Comparison of ENCODE assay signal across 8 cellular contexts in genomic region chr2:61538179-61538919, GRCh38. TPM values are rescaled to one million over a fixed set of nuclear protein-coding genes. Genes with fewer than 3 reads are reported as not detected.
DNase-seq lines count a peak whose midpoint lies in the region; ATAC-seq and TF ChIP-seq lines count a peak whose summit lies in the region.

Gene XPO1 (minus strand): TSS chr2:61538356. CDS start chr2:61533897, 4,459 bp downstream.

- peak within 1 kb of the TSS; percentile 100 for H3K27ac Mint-ChIP-seq in activated CD4-positive, alpha-beta T cell treated with anti-CD3 and anti-CD28 coated beads for 36 hours

- intact Hi-C loops in activated CD4-positive, alpha-beta T cell treated with anti-CD3 and anti-CD28 coated beads for 36 hours (cut with DNase I, micrococcal nuclease), result loop anchor here (1.0 to 10.0 kb wide), 18 partner anchors 67 to 1166 kb away; partner anchors contain the start of genes CCT4 (in 2 of the 2), FAM161A (in 2 of the 2), B3GNT2 (in 1 of the 2) and BCL11A (in 1 of the 2)

- H3K4me3 Mint-ChIP-seq in activated CD4-positive, alpha-beta T cell treated with anti-CD3 and anti-CD28 coated beads for 36 hours, result peak within 1 kb of the TSS; percentile 95

- no peak for TF ChIP-seq CTCF in choroid plexus epithelial cell (conservative IDR thresholded peaks at IDR 0.05; ENCODE audit: low read depth, low read length)

- DNase-seq in Ammon's horn (ENCODE audit: low spot score) (peak; percentile 100), GM19238 (ENCODE audit: insufficient read length, low spot score) (peak; percentile 92), NCI-H524 (lab: John Stamatoyannopoulos, UW) (peak; percentile 100), choroid plexus epithelial cell (ENCODE audit: low read depth) (peak; percentile 100), kidney glomerular epithelial cell (lab: John Stamatoyannopoulos, UW) (peak; percentile 96)
- peak; percentile 100 for DNase-seq in activated CD4-positive, alpha-beta T cell treated with anti-CD3 and anti-CD28 coated beads for 36 hours
- peak; percentile 94 to 98 for DNase-seq in stimulated activated CD4-positive, alpha-beta T cell treated with anti-CD3 and anti-CD28 coated beads, Interleukin-1b, Interleukin-23, amount 100 ng/mL, for 1 hour (ENCODE audit: low read depth in 2 of 2)

- no peaks in the 10 kb centered on the region for H3K27me3 Mint-ChIP-seq in activated CD4-positive, alpha-beta T cell treated with anti-CD3 and anti-CD28 coated beads for 36 hours

- CTCF ChIA-PET in activated CD4-positive, alpha-beta T cell treated with anti-CD3 and anti-CD28 coated beads for 36 hours (lab: Charles Lee), result interaction anchor here (1.0 to 2.1 kb wide), 5 partner anchors 8 to 767 kb away, joined by 3 to 9 read pairs (median 4); partner anchors contain the start of gene FAM161A

- peak; percentile 79 for ATAC-seq in HG03442 (IDR thresholded peaks at IDR 0.05; ENCODE audit: unreplicated experiment)
- ATAC-seq in activated CD4-positive, alpha-beta T cell treated with anti-CD3 and anti-CD28 coated beads for 36 hours, result peak; percentile 85

- POLR2A ChIA-PET in activated CD4-positive, alpha-beta T cell treated with anti-CD3 and anti-CD28 coated beads for 36 hours (lab: Charles Lee), result interaction anchor here (0.6 to 1.5 kb wide), 14 partner anchors 9 to 782 kb away, joined by 3 to 7 read pairs (median 4); partner anchors contain the start of gene PAPOLG

- peaks cover 16% of the 10 kb centered on the region for H3K36me3 Mint-ChIP-seq in activated CD4-positive, alpha-beta T cell treated with anti-CD3 and anti-CD28 coated beads for 36 hours (ENCODE audit: low read depth)

- H3K9me3 Mint-ChIP-seq in activated CD4-positive, alpha-beta T cell treated with anti-CD3 and anti-CD28 coated beads for 36 hours (ENCODE audit: low read depth), result no peaks in the 10 kb centered on the region

- peaks cover 22% of the 10 kb centered on the region for H3K4me1 Mint-ChIP-seq in activated CD4-positive, alpha-beta T cell treated with anti-CD3 and anti-CD28 coated beads for 36 hours

- peak within 1 kb of the TSS; percentile 92 for H3K4me3 ChIP-seq in choroid plexus epithelial cell (ENCODE audit: low read depth, low read length)

RNA-seq across cellular contexts. Expression of gene XPO1, which starts in this region (rescaled TPM):
- 100 to 1,000 TPM; 187 to 214 TPM for total RNA-seq in activated CD4-positive, alpha-beta T cell treated with anti-CD3 and anti-CD28 coated beads for 36 hours

Comparison
In these comparisons a context has a peak if more than half of its experiments do, and no peak if none do; other contexts are left out.
1. Peak in every context shown above with its lines: DNase-seq, ATAC-seq and H3K4me3 ChIP-seq.